ENCODE assay signal across 8 cellular contexts in genomic region chr10:68332259-68333057, GRCh38. TPM values are rescaled to one million over a fixed set of nuclear protein-coding genes. Genes with fewer than 3 reads are reported as not detected.
DNase-seq lines count a peak whose midpoint lies in the region; ATAC-seq, FAIRE-seq and TF ChIP-seq lines count a peak whose summit lies in the region.

TSS of gene PBLD (minus strand) at chr10:68332928. CDS start at chr10:68306844, 26,084 bp downstream.

- FAIRE-seq in astrocyte (lab: Jason Lieb, UNC): no peak

- intact Hi-C loops in vagina (cut with DNase I): loop anchor here (2.0 to 10.0 kb wide), 2 partner anchors 448 to 572 kb away; partner anchors contain the start of genes DDX50 and SIRT1

- peak within 1 kb of the TSS; percentile 100 for H3K9ac ChIP-seq in astrocyte (ENCODE audit: low read length)

- TF ChIP-seq POLR2A in vagina (IDR thresholded peaks at IDR 0.05): peak in 1 of 2 donors; percentile 53

- DNase-seq in GM06990 (ENCODE audit: extremely low read depth, insufficient read length) (peak; percentile 80), NCI-H1105 treated with DMSO at 0.1 percent for 48 hours (lab: John Stamatoyannopoulos, UW) (peak; percentile 58), T-helper 1 cell (peak; percentile 30 to 69 (median 51)), astrocyte (ENCODE audit: low read depth) (peak; percentile 70), hippocampal formation (lab: John Stamatoyannopoulos, UW) (peak; percentile 72 to 74), renal cortical epithelial cell (ENCODE audit: low read depth) (peak; percentile 65), vagina (ENCODE audit: extremely low spot score in 2 of 2) (peak in 1 of 2 donors; percentile 88)

- no peaks in the 10 kb centered on the region for H3K36me3 Mint-ChIP-seq in astrocyte (ENCODE audit: low read depth, unreplicated experiment)

- H3K27ac Mint-ChIP-seq in astrocyte (ENCODE audit: unreplicated experiment): peak within 1 kb of the TSS; percentile 100

- peak; percentile 20 for ATAC-seq in HG02610 (IDR thresholded peaks at IDR 0.05; ENCODE audit: unreplicated experiment)

- peaks cover 29% of the 10 kb centered on the region for H3K4me1 Mint-ChIP-seq in astrocyte (ENCODE audit: low read depth, unreplicated experiment)

- H2AFZ ChIP-seq in astrocyte (ENCODE audit: low read depth, low read length): no peak within 1 kb of the TSS

- no peaks in the 10 kb centered on the region for H3K27me3 ChIP-seq in GM06990 (replicated peaks; ENCODE audit: control insufficient read depth, insufficient read depth, low read length)
- no peaks in the 10 kb centered on the region for H3K27me3 ChIP-seq in astrocyte (ENCODE audit: insufficient read depth, low read length)
- no peaks in the 10 kb centered on the region for H3K27me3 ChIP-seq in vagina

- no peaks in the 10 kb centered on the region for H3K9me3 ChIP-seq in astrocyte (ENCODE audit: insufficient read depth, low read depth, low read length)
- no peaks in the 10 kb centered on the region for H3K9me3 ChIP-seq in vagina

- H3K79me2 ChIP-seq in astrocyte (ENCODE audit: insufficient read depth, low read length): peaks cover 62% of the 10 kb centered on the region

- peaks cover 47% of the 10 kb centered on the region for H4K20me1 ChIP-seq in astrocyte (ENCODE audit: insufficient read depth, low read length)

- H3K4me3 Mint-ChIP-seq in astrocyte (ENCODE audit: unreplicated experiment): peak within 1 kb of the TSS; percentile 97

- H3K4me3 ChIP-seq in GM06990 (replicated peaks; ENCODE audit: low read depth, low read length) (peak within 1 kb of the TSS; percentile 85), astrocyte (ENCODE audit: insufficient read depth, low read depth, low read length) (peak within 1 kb of the TSS; percentile 78), vagina (peak within 1 kb of the TSS; percentile 97 to 98)

- H3K27ac ChIP-seq in astrocyte (ENCODE audit: low read depth, low read length) (peak within 1 kb of the TSS; percentile 97), vagina (peak within 1 kb of the TSS; percentile 100)

- H3K9me3 Mint-ChIP-seq in astrocyte (ENCODE audit: unreplicated experiment): peaks cover 2% of the 10 kb centered on the region

- TF ChIP-seq CTCF in GM06990 (IDR thresholded peaks at IDR 0.05; ENCODE audit: insufficient read depth, low read length, poor library complexity, severe bottlenecking): peak; percentile 62
- TF ChIP-seq CTCF in astrocyte (IDR thresholded peaks at IDR 0.05; ENCODE audit: insufficient read depth, low read depth, low read length): peak; percentile 31
- peak in 1 of 3 experiments; percentile 7 for TF ChIP-seq CTCF in vagina (IDR thresholded peaks at IDR 0.05)

- H3K4me1 ChIP-seq in astrocyte (ENCODE audit: insufficient read depth, low read length) (peaks cover 39% of the 10 kb centered on the region), vagina (peaks cover 61% of the 10 kb centered on the region)

- peak within 1 kb of the TSS; percentile 89 for H3K4me2 ChIP-seq in astrocyte (ENCODE audit: low read length)

- no peaks in the 10 kb centered on the region for H3K27me3 Mint-ChIP-seq in astrocyte (ENCODE audit: low read depth, unreplicated experiment)

- no peaks in the 10 kb centered on the region for H3K36me3 ChIP-seq in GM06990 (ENCODE audit: control insufficient read depth, insufficient read depth, low read length)
- peaks cover 9% of the 10 kb centered on the region for H3K36me3 ChIP-seq in astrocyte (ENCODE audit: insufficient read depth, low read length)
- H3K36me3 ChIP-seq in vagina: no peaks in the 10 kb centered on the region

RNA-seq across cellular contexts. Expression of gene PBLD, which starts in this region (rescaled TPM):
- total RNA-seq in astrocyte (5.7 and 6.1 TPM in 2 replicates), renal cortical epithelial cell (7.1 and 10.6 TPM in 2 replicates), vagina (1.2 TPM)
